1 cellular context compared by ENCODE assay signal in genomic region chr16:86062271-86062965, GRCh38.
TF ChIP-seq lines count a peak whose summit lies in the region.

No MANE protein-coding gene starts in this region.

TF ChIP-seq in K562, 482 proteins besides CTCF, POLR2A, EP300 and RAD21 (continued from another document):
- TF ChIP-seq, protein P1, sequence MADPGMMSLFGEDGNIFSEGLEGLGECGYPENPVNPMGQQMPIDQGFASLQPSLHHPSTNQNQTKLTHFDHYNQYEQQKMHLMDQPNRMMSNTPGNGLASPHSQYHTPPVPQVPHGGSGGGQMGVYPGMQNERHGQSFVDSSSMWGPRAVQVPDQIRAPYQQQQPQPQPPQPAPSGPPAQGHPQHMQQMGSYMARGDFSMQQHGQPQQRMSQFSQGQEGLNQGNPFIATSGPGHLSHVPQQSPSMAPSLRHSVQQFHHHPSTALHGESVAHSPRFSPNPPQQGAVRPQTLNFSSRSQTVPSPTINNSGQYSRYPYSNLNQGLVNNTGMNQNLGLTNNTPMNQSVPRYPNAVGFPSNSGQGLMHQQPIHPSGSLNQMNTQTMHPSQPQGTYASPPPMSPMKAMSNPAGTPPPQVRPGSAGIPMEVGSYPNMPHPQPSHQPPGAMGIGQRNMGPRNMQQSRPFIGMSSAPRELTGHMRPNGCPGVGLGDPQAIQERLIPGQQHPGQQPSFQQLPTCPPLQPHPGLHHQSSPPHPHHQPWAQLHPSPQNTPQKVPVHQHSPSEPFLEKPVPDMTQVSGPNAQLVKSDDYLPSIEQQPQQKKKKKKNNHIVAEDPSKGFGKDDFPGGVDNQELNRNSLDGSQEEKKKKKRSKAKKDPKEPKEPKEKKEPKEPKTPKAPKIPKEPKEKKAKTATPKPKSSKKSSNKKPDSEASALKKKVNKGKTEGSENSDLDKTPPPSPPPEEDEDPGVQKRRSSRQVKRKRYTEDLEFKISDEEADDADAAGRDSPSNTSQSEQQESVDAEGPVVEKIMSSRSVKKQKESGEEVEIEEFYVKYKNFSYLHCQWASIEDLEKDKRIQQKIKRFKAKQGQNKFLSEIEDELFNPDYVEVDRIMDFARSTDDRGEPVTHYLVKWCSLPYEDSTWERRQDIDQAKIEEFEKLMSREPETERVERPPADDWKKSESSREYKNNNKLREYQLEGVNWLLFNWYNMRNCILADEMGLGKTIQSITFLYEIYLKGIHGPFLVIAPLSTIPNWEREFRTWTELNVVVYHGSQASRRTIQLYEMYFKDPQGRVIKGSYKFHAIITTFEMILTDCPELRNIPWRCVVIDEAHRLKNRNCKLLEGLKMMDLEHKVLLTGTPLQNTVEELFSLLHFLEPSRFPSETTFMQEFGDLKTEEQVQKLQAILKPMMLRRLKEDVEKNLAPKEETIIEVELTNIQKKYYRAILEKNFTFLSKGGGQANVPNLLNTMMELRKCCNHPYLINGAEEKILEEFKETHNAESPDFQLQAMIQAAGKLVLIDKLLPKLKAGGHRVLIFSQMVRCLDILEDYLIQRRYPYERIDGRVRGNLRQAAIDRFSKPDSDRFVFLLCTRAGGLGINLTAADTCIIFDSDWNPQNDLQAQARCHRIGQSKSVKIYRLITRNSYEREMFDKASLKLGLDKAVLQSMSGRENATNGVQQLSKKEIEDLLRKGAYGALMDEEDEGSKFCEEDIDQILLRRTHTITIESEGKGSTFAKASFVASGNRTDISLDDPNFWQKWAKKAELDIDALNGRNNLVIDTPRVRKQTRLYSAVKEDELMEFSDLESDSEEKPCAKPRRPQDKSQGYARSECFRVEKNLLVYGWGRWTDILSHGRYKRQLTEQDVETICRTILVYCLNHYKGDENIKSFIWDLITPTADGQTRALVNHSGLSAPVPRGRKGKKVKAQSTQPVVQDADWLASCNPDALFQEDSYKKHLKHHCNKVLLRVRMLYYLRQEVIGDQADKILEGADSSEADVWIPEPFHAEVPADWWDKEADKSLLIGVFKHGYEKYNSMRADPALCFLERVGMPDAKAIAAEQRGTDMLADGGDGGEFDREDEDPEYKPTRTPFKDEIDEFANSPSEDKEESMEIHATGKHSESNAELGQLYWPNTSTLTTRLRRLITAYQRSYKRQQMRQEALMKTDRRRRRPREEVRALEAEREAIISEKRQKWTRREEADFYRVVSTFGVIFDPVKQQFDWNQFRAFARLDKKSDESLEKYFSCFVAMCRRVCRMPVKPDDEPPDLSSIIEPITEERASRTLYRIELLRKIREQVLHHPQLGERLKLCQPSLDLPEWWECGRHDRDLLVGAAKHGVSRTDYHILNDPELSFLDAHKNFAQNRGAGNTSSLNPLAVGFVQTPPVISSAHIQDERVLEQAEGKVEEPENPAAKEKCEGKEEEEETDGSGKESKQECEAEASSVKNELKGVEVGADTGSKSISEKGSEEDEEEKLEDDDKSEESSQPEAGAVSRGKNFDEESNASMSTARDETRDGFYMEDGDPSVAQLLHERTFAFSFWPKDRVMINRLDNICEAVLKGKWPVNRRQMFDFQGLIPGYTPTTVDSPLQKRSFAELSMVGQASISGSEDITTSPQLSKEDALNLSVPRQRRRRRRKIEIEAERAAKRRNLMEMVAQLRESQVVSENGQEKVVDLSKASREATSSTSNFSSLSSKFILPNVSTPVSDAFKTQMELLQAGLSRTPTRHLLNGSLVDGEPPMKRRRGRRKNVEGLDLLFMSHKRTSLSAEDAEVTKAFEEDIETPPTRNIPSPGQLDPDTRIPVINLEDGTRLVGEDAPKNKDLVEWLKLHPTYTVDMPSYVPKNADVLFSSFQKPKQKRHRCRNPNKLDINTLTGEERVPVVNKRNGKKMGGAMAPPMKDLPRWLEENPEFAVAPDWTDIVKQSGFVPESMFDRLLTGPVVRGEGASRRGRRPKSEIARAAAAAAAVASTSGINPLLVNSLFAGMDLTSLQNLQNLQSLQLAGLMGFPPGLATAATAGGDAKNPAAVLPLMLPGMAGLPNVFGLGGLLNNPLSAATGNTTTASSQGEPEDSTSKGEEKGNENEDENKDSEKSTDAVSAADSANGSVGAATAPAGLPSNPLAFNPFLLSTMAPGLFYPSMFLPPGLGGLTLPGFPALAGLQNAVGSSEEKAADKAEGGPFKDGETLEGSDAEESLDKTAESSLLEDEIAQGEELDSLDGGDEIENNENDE (IDR thresholded peaks at IDR 0.05; ENCODE audit: low read depth, low read length): no peak
- TF ChIP-seq, protein P2, sequence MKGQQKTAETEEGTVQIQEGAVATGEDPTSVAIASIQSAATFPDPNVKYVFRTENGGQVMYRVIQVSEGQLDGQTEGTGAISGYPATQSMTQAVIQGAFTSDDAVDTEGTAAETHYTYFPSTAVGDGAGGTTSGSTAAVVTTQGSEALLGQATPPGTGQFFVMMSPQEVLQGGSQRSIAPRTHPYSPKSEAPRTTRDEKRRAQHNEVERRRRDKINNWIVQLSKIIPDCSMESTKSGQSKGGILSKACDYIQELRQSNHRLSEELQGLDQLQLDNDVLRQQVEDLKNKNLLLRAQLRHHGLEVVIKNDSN (CRISPR knock-in tag; IDR thresholded peaks at IDR 0.05): peak; percentile 26; the same call in 1 of the 2 replicates
- TF ChIP-seq RAD51 (IDR thresholded peaks at IDR 0.05; ENCODE audit: borderline replicate concordance, low read depth) (0 out of 2 replicates have a peak, but pooled peaks have one; percentile 29), HOXB6 (CRISPR knock-in tag; IDR thresholded peaks at IDR 0.05; ENCODE audit: borderline replicate concordance) (no peak), DNMT1 (IDR thresholded peaks at IDR 0.05) (no peak)
- TF ChIP-seq, protein P3, sequence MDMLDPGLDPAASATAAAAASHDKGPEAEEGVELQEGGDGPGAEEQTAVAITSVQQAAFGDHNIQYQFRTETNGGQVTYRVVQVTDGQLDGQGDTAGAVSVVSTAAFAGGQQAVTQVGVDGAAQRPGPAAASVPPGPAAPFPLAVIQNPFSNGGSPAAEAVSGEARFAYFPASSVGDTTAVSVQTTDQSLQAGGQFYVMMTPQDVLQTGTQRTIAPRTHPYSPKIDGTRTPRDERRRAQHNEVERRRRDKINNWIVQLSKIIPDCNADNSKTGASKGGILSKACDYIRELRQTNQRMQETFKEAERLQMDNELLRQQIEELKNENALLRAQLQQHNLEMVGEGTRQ (CRISPR knock-in tag; IDR thresholded peaks at IDR 0.05): 0 out of 2 replicates have a peak, but pooled peaks have one; percentile 24
